8 cellular contexts compared by ENCODE assay signal in the genomic region with DNA sequence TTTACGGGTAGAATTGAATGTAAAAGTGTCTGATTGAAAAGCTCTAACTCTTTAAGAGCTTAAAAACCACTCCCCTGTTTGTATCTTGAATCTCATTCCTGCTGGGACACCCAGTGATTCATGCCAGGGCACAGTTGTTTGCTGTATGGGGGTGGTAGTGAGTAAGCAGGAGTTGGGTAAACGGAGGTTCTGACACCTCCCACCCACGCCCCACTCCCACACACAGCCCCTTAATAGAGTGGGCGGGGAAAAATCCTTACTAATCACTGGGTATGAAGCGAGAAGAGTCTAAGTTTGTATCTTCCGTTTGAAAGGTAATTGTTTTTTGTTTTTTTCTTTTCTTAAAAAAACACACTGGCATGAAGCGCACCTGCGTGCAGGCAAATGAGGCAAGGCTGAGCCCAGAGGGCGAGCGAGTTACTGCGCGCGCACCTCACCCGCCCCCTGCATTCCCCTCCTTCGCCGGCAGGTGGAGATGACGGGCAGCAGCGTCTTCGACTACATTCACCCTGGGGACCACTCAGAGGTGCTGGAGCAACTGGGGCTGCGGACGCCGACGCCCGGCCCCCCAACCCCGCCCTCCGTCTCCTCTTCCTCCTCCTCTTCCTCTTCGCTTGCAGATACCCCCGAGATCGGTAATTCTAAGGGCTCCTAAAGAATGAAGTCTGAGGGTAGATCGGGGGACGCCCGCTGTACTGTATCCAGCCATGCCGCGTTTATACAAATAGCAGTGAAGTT. TPM values are rescaled to one million over a fixed set of nuclear protein-coding genes. Genes with fewer than 3 reads are reported as not detected.
DNase-seq lines count a peak whose midpoint lies in the region; ATAC-seq and TF ChIP-seq lines count a peak whose summit lies in the region.

No MANE protein-coding gene starts in this region.

- ATAC-seq in GM21528 (IDR thresholded peaks at IDR 0.05; ENCODE audit: low FRiP score, unreplicated experiment) = peak; percentile 72
- peak; percentile 99 for ATAC-seq in naive thymus-derived CD4-positive, alpha-beta T cell
- ATAC-seq in stimulated activated memory B cell treated with anti-CD40 and anti-IgM and Interleukin-4, amounts not matched to agents 10 μg/mL and 1 μg/mL and 100 μg/mL, for 72 hours = peak; percentile 95

- TF ChIP-seq POLR2A in Peyer's patch (IDR thresholded peaks at IDR 0.05) = peak in 1 of 2 donors; percentile 19

- H3K4me3 ChIP-seq in Peyer's patch = peak overlapping the region; percentile 29 to 59 (median 46)
- peak overlapping the region; percentile 74 for H3K4me3 ChIP-seq in naive thymus-derived CD4-positive, alpha-beta T cell (ENCODE audit: low read length)

- CTCF ChIA-PET in naive thymus-derived CD4-positive, alpha-beta T cell (lab: Charles Lee) = interaction anchor here (0.6 to 3.0 kb wide), 10 partner anchors 13 to 179 kb away, joined by 3 to 16 read pairs (median 4); a partner anchor contains a TSS

- H3K27me3 Mint-ChIP-seq in naive thymus-derived CD4-positive, alpha-beta T cell = peaks cover 6 to 26% (median 12%) of the 10 kb centered on the region in 5 donors
- H3K27me3 Mint-ChIP-seq in stimulated activated memory B cell treated with anti-CD40 and anti-IgM and Interleukin-4, amounts not matched to agents 10 μg/mL and 1 μg/mL and 100 μg/mL, for 72 hours = peaks cover 23% of the 10 kb centered on the region

- H3K9me3 ChIP-seq in KOPT-K1 (ENCODE audit: insufficient read depth, low read length, poor library complexity, severe bottlenecking) = no peaks in the 10 kb centered on the region
- H3K9me3 ChIP-seq in Peyer's patch = no peaks in the 10 kb centered on the region
- H3K9me3 ChIP-seq in naive thymus-derived CD4-positive, alpha-beta T cell (ENCODE audit: control insufficient read depth in 2 of 3, low read length in 3 of 3) = no peaks in the 10 kb centered on the region

- H3K36me3 ChIP-seq in KOPT-K1 (ENCODE audit: insufficient read depth, low read length) (no peaks in the 10 kb centered on the region), Peyer's patch (no peaks in the 10 kb centered on the region)
- no peaks in the 10 kb centered on the region for H3K36me3 ChIP-seq in naive thymus-derived CD4-positive, alpha-beta T cell (ENCODE audit: control insufficient read depth in 2 of 3, insufficient read depth in 3 of 3, low read length in 3 of 3)

- peak overlapping the region; percentile 71 to 93 (median 85) for H3K27ac Mint-ChIP-seq in naive thymus-derived CD4-positive, alpha-beta T cell
- H3K27ac Mint-ChIP-seq in stimulated activated memory B cell treated with anti-CD40 and anti-IgM and Interleukin-4, amounts not matched to agents 10 μg/mL and 1 μg/mL and 100 μg/mL, for 72 hours = peak overlapping the region; percentile 77

- DNase-seq in DMS 273 (lab: John Stamatoyannopoulos, UW; ENCODE audit: unreplicated experiment) (peak; percentile 93), Peyer's patch (peak; percentile 90 to 96 (median 95)), activated T-helper 1 cell treated with Interleukin-2 at 50 U/mL for 16 hours (ENCODE audit: low read depth) (peak; percentile 93), fibroblast of gingiva (ENCODE audit: low read depth) (peak; percentile 62)
- peak; percentile 91 to 100 (median 97) for DNase-seq in naive thymus-derived CD4-positive, alpha-beta T cell

- peaks cover 0 to 3% (median 0%) of the 10 kb centered on the region in 5 donors for H3K36me3 Mint-ChIP-seq in naive thymus-derived CD4-positive, alpha-beta T cell
- no peaks in the 10 kb centered on the region for H3K36me3 Mint-ChIP-seq in stimulated activated memory B cell treated with anti-CD40 and anti-IgM and Interleukin-4, amounts not matched to agents 10 μg/mL and 1 μg/mL and 100 μg/mL, for 72 hours

- H3K4me1 Mint-ChIP-seq in naive thymus-derived CD4-positive, alpha-beta T cell = peaks cover 7 to 23% (median 16%) of the 10 kb centered on the region in 7 donors
- peaks cover 30% of the 10 kb centered on the region for H3K4me1 Mint-ChIP-seq in stimulated activated memory B cell treated with anti-CD40 and anti-IgM and Interleukin-4, amounts not matched to agents 10 μg/mL and 1 μg/mL and 100 μg/mL, for 72 hours

- peak; percentile 94 to 97 (median 97) for TF ChIP-seq CTCF in Peyer's patch (IDR thresholded peaks at IDR 0.05)

- intact Hi-C loops in naive thymus-derived CD4-positive, alpha-beta T cell (cut with micrococcal nuclease) = loop anchor here (1.0 to 10.0 kb wide), 6 partner anchors 13 to 209 kb away; a partner anchor contains a TSS

- H3K27ac ChIP-seq in KOPT-K1 (ENCODE audit: low read depth, low read length, poor library complexity, severe bottlenecking) (peak overlapping the region; percentile 37), Peyer's patch (peak overlapping the region; percentile 41 to 57 (median 43))
- H3K27ac ChIP-seq in naive thymus-derived CD4-positive, alpha-beta T cell (ENCODE audit: low read depth, low read length) = peak overlapping the region; percentile 62

- POLR2A ChIA-PET in naive thymus-derived CD4-positive, alpha-beta T cell (lab: Charles Lee) = interaction anchor here (0.6 to 2.0 kb wide), 7 partner anchors 9 to 1148 kb away, joined by 3 to 18 read pairs (median 4); a partner anchor contains a TSS

- H3K4me1 ChIP-seq in Peyer's patch = peaks cover 0 to 17% (median 0%) of the 10 kb centered on the region in 4 donors
- peaks cover 11 to 13% of the 10 kb centered on the region in 2 donors for H3K4me1 ChIP-seq in naive thymus-derived CD4-positive, alpha-beta T cell (ENCODE audit: control insufficient read depth in 2 of 2, insufficient read depth in 2 of 2, low read length in 2 of 2)

- peak overlapping the region; percentile 83 to 97 (median 92) for H3K4me3 Mint-ChIP-seq in naive thymus-derived CD4-positive, alpha-beta T cell
- H3K4me3 Mint-ChIP-seq in stimulated activated memory B cell treated with anti-CD40 and anti-IgM and Interleukin-4, amounts not matched to agents 10 μg/mL and 1 μg/mL and 100 μg/mL, for 72 hours = peak overlapping the region; percentile 86

- H3K9me3 Mint-ChIP-seq in naive thymus-derived CD4-positive, alpha-beta T cell = peaks cover 0 to 4% (median 0%) of the 10 kb centered on the region in 11 donors
- H3K9me3 Mint-ChIP-seq in stimulated activated memory B cell treated with anti-CD40 and anti-IgM and Interleukin-4, amounts not matched to agents 10 μg/mL and 1 μg/mL and 100 μg/mL, for 72 hours = no peaks in the 10 kb centered on the region

- no peaks in the 10 kb centered on the region for H3K27me3 ChIP-seq in Peyer's patch
- H3K27me3 ChIP-seq in naive thymus-derived CD4-positive, alpha-beta T cell (ENCODE audit: control insufficient read depth in 2 of 2, insufficient read depth in 2 of 2, low read length in 2 of 2) = no peaks in the 10 kb centered on the region

RNA-seq across cellular contexts. Expression of a gene that starts 12.8 kb away (rescaled TPM):
- 10 to 100 TPM; 17.7 to 52.7 (median 29.3) TPM for total RNA-seq in Peyer's patch
- 10 to 100 TPM; 23.1 to 46.3 (median 26.0) TPM for total RNA-seq in naive thymus-derived CD4-positive, alpha-beta T cell
- polyA plus RNA-seq in naive thymus-derived CD4-positive, alpha-beta T cell = 100 to 1,000 TPM; 131 TPM

RNA-seq across cellular contexts. Expression of a gene that starts 16.0 kb away (rescaled TPM):
- not detected for total RNA-seq in Peyer's patch
- total RNA-seq in naive thymus-derived CD4-positive, alpha-beta T cell = 1 to 10 TPM in 1 of 5 experiments, under 1 TPM in 2, not detected in 2; 0.27 to 1.2 (median 0.61) TPM
- polyA plus RNA-seq in naive thymus-derived CD4-positive, alpha-beta T cell = under 1 TPM; 0.48 to 0.58 TPM

Comparison
In these comparisons a context has a peak if more than half of its experiments do, and no peak if none do; other contexts are left out.
1. Peak in every context shown above with its lines: DNase-seq, ATAC-seq, H3K4me3 ChIP-seq and H3K27ac ChIP-seq.